In genomic region chr9:120366646-120367019, GRCh38 we compare ENCODE assay signal across 10 cellular contexts.
A peak's percentile ranks its signal among the peaks of the same experiment; 100 is the strongest.
DNase-seq lines count a peak whose midpoint lies in the region; ATAC-seq and TF ChIP-seq lines count a peak whose summit lies in the region.
"Had no signal": no experiment of that assay in that cellular context is flagged by ENCODE, and none has a peak within 500 bp of the region (broad histone marks: within the 10 kb centered on the region; RNA-seq: fewer than 3 reads in every experiment).

No MANE protein-coding gene starts in this region.

- peak overlapping the region; percentile 54 for H2BK120ac ChIP-seq in H9 (ENCODE audit: low read depth, low read length, poor library complexity, severe bottlenecking)

- no peaks in the 10 kb centered on the region for H3K23me2 ChIP-seq in H9 (ENCODE audit: insufficient read length, low read depth, low read length, poor library complexity, severe bottlenecking)

- no peak overlapping the region for H3K56ac ChIP-seq in H9 (ENCODE audit: insufficient read length, low read depth, low read length)

- H3K9ac ChIP-seq in H9 (ENCODE audit: extremely low read depth, insufficient read length, low read length): no peak overlapping the region

- H3K14ac ChIP-seq in H9 (ENCODE audit: insufficient read depth, low read length): no peak overlapping the region

- WGBS in H9 (ENCODE audit: extremely low coverage, insufficient read length, low lambda C conversion rate): no CpG with 5 or more reads among the region's 4 CpGs

- H3K4me3 ChIP-seq in retinal pigment epithelial cell (ENCODE audit: low read length): no peak overlapping the region

- TF ChIP-seq CTCF in H9 (conservative IDR thresholded peaks at IDR 0.05): peak; percentile 49; the same call in 2 of the 3 replicates
- TF ChIP-seq CTCF in retinal pigment epithelial cell (conservative IDR thresholded peaks at IDR 0.05; ENCODE audit: low read depth, low read length): peak; percentile 52

- no peak overlapping the region for H2AK5ac ChIP-seq in H9 (ENCODE audit: insufficient read length, low read length)

- H2BK5ac ChIP-seq in H9 (ENCODE audit: insufficient read length, low read length): no peak overlapping the region

- no peak overlapping the region for H3K4me2 ChIP-seq in H9 (ENCODE audit: insufficient read depth, insufficient read length, low read length)

- no peaks in the 10 kb centered on the region for H3K79me1 ChIP-seq in H9 (ENCODE audit: insufficient read depth, low read depth, low read length, poor library complexity, severe bottlenecking)

- peaks cover 0 to 5% (median 5%) of the 10 kb centered on the region in 3 experiments; a peak in 3 of 7 replicates for H3K36me3 Mint-ChIP-seq in H9 (ENCODE audit: insufficient read depth in 1 of 3, low read depth in 3 of 3)
- no peaks in the 10 kb centered on the region for H3K36me3 Mint-ChIP-seq in activated T-helper 1 cell treated with anti-CD3 and anti-CD28 coated beads, Interleukin-12 subunit alpha, Interleukin-12 subunit beta, Interleukin-2, Interleukin-4 antibody, amounts not matched to agents 30 ng/mL and 10 ng/mL and 1 ng/mL, durations not matched to agents 14 hours and 24 hours and 36 hours (ENCODE audit: low read depth)

- no peak overlapping the region for H3K27ac ChIP-seq in H9 (ENCODE audit: insufficient read length, low read depth, low read length)

- H3K23ac ChIP-seq in H9 (ENCODE audit: insufficient read length, low read depth, low read length): no peak overlapping the region

- intact Hi-C loops in left cardiac atrium (cut with DNase I): no loop called here
- intact Hi-C loops in activated T-helper 1 cell treated with anti-CD3 and anti-CD28 coated beads, Interleukin-12 subunit alpha, Interleukin-12 subunit beta, Interleukin-2, Interleukin-4 antibody, amounts not matched to agents 30 ng/mL and 10 ng/mL and 1 ng/mL, durations not matched to agents 14 hours and 24 hours and 36 hours (cut with micrococcal nuclease): no loop called here

- H3K79me2 ChIP-seq in H9 (ENCODE audit: insufficient read depth, low read length): no peaks in the 10 kb centered on the region

- H3K4ac ChIP-seq in H9 (ENCODE audit: low read depth, low read length): no peak overlapping the region

- no peaks in the 10 kb centered on the region for H4K20me1 ChIP-seq in H9 (ENCODE audit: control insufficient read depth, insufficient read depth, insufficient read length)

- H4K91ac ChIP-seq in H9 (ENCODE audit: insufficient read length, low read depth, low read length): no peak overlapping the region

- H3T11ph ChIP-seq in H9 (ENCODE audit: low read length): no peak overlapping the region

- no peak overlapping the region for H2AFZ ChIP-seq in H9 (ENCODE audit: low read length)

- H2BK20ac ChIP-seq in H9 (ENCODE audit: low read depth, low read length, poor library complexity, severe bottlenecking): no peak overlapping the region

- no peak overlapping the region for H4K5ac ChIP-seq in H9 (ENCODE audit: insufficient read length, low read depth, low read length)

- H3K27ac Mint-ChIP-seq in H9: peak overlapping the region in 2 of 3 experiments; percentile 37 to 70; a peak in 4 of 7 replicates
- no peak overlapping the region for H3K27ac Mint-ChIP-seq in activated T-helper 1 cell treated with anti-CD3 and anti-CD28 coated beads, Interleukin-12 subunit alpha, Interleukin-12 subunit beta, Interleukin-2, Interleukin-4 antibody, amounts not matched to agents 30 ng/mL and 10 ng/mL and 1 ng/mL, durations not matched to agents 14 hours and 24 hours and 36 hours

- H3K18ac ChIP-seq in H9 (ENCODE audit: insufficient read length, low read depth, low read length): peak overlapping the region; percentile 84

- H4K8ac ChIP-seq in H9 (replicated peaks; ENCODE audit: insufficient read length, low read depth, low read length): no peak overlapping the region

- no peaks in the 10 kb centered on the region for H3K27me3 ChIP-seq in H9 (ENCODE audit: insufficient read depth, low read length)

- DNase-seq in H9 (peak; percentile 70), T1000 (lab: John Stamatoyannopoulos, UW) (peak; percentile 45), left cardiac atrium (peak; percentile 60), retinal pigment epithelial cell (ENCODE audit: low read depth) (peak; percentile 56), superior temporal gyrus (ENCODE audit: extremely low spot score) (no peak), NCI-H1694 (lab: John Stamatoyannopoulos, UW) (no peak)
- no peak for DNase-seq in activated T-helper 1 cell treated with anti-CD3 and anti-CD28 coated beads, Interleukin-12 subunit alpha, Interleukin-12 subunit beta, Interleukin-2, Interleukin-4 antibody, amounts not matched to agents 30 ng/mL and 10 ng/mL and 1 ng/mL, durations not matched to agents 14 hours and 24 hours and 36 hours (ENCODE audit: low spot score)
- DNase-seq: activated CD8-positive, alpha-beta memory T cell treated with anti-CD3 and anti-CD28 coated beads, Interleukin-2, amount 50 U/mL, for 4 hours; NCI-H526 treated with DMSO at 0.1 percent for 48 hours had no signal

- H2BK15ac ChIP-seq in H9 (ENCODE audit: low read depth, low read length): 0 out of 2 replicates have a peak overlapping the region, but pooled peaks have one; percentile 49

- peaks cover 11 to 17% of the 10 kb centered on the region in 2 experiments; a peak in 3 of 4 replicates for H3K4me1 Mint-ChIP-seq in H9
- no peaks in the 10 kb centered on the region for H3K4me1 Mint-ChIP-seq in activated T-helper 1 cell treated with anti-CD3 and anti-CD28 coated beads, Interleukin-12 subunit alpha, Interleukin-12 subunit beta, Interleukin-2, Interleukin-4 antibody, amounts not matched to agents 30 ng/mL and 10 ng/mL and 1 ng/mL, durations not matched to agents 14 hours and 24 hours and 36 hours (ENCODE audit: low read depth)

- H3K4me3 Mint-ChIP-seq in H9: no peak overlapping the region
- H3K4me3 Mint-ChIP-seq in activated T-helper 1 cell treated with anti-CD3 and anti-CD28 coated beads, Interleukin-12 subunit alpha, Interleukin-12 subunit beta, Interleukin-2, Interleukin-4 antibody, amounts not matched to agents 30 ng/mL and 10 ng/mL and 1 ng/mL, durations not matched to agents 14 hours and 24 hours and 36 hours: no peak overlapping the region

- H3K9me3 ChIP-seq in H9 (ENCODE audit: control insufficient read depth, low read depth, low read length): no peaks in the 10 kb centered on the region

- peak; percentile 63 to 87 for ATAC-seq in left cardiac atrium
- ATAC-seq in GM21737 (IDR thresholded peaks at IDR 0.05; ENCODE audit: unreplicated experiment): no peak

- no peak overlapping the region for H2BK12ac ChIP-seq in H9 (ENCODE audit: insufficient read length, low read depth, low read length)

- no peaks in the 10 kb centered on the region; the same call in 1 of the 2 replicates for H3K27me3 Mint-ChIP-seq in H9 (ENCODE audit: low read depth)
- H3K27me3 Mint-ChIP-seq in activated T-helper 1 cell treated with anti-CD3 and anti-CD28 coated beads, Interleukin-12 subunit alpha, Interleukin-12 subunit beta, Interleukin-2, Interleukin-4 antibody, amounts not matched to agents 30 ng/mL and 10 ng/mL and 1 ng/mL, durations not matched to agents 14 hours and 24 hours and 36 hours (ENCODE audit: insufficient read depth): peaks cover 2% of the 10 kb centered on the region

- H3K9me3 Mint-ChIP-seq in H9: peaks cover 4 to 5% of the 10 kb centered on the region in 2 experiments; a peak in 3 of 5 replicates
- peaks cover 6% of the 10 kb centered on the region for H3K9me3 Mint-ChIP-seq in activated T-helper 1 cell treated with anti-CD3 and anti-CD28 coated beads, Interleukin-12 subunit alpha, Interleukin-12 subunit beta, Interleukin-2, Interleukin-4 antibody, amounts not matched to agents 30 ng/mL and 10 ng/mL and 1 ng/mL, durations not matched to agents 14 hours and 24 hours and 36 hours

- no peaks in the 10 kb centered on the region for H3K4me1 ChIP-seq in H9 (ENCODE audit: insufficient read depth, low read length)

Comparison
In these comparisons a context has a peak if more than half of its experiments do, and no peak if none do; other contexts are left out.
1. DNase-seq: peak in H9 (single experiment), T1000 (single experiment), left cardiac atrium (single experiment) and retinal pigment epithelial cell (single experiment); none in activated T-helper 1 cell treated with anti-CD3 and anti-CD28 coated beads, Interleukin-12 subunit alpha, Interleukin-12 subunit beta, Interleukin-2, Interleukin-4 antibody, amounts not matched to agents 30 ng/mL and 10 ng/mL and 1 ng/mL, durations not matched to agents 14 hours and 24 hours and 36 hours (single experiment), superior temporal gyrus (single experiment) and NCI-H1694 (single experiment).